1 cellular context compared by ENCODE assay signal in the genomic region with DNA sequence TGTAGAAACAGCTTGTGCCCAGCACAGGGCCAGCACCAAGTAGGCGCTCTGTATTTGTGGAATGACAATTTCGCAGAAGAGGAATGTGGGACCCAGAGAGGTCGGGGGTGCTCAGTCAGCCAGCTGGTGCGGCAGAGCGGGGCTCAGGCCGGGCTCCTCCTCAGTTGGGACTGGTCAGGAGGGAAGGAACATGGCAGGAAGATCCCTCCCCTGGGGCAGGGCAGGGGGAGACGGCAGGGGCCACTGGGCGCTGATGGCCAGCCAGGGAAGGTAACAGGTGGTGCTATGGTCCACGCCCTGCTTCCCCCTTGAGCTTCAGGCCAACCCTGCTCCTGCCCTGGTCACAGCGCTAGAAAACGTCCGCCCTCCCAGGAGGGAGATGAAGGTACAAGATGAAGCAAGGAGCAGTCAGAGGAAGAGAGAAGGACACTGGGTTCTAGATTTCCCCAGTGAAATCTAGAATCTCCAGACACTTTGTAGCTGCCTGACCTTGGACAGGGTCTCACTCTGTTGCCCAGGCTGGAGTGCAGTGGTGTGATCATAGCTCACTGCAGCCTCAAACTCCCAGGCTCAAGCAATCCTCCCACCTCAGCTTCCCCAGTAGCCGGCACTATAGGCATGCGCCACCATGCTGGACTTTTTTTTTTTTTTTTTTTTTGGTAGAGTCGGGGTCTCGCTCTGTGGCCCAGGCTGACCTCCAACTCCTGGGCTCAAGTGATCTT.
TF ChIP-seq lines count a peak whose summit lies in the region.

No MANE protein-coding gene starts in this region.

TF ChIP-seq in HepG2, 621 proteins besides CTCF, POLR2A, EP300 and RAD21:
- peak; percentile 85 for TF ChIP-seq ZNF121 (CRISPR knock-in tag; IDR thresholded peaks at IDR 0.05)
- no peak for TF ChIP-seq HIVEP1 (CRISPR knock-in tag; IDR thresholded peaks at IDR 0.05)
- no peak for TF ChIP-seq NFATC3 (CRISPR knock-in tag; IDR thresholded peaks at IDR 0.05)
